In the genomic region with DNA sequence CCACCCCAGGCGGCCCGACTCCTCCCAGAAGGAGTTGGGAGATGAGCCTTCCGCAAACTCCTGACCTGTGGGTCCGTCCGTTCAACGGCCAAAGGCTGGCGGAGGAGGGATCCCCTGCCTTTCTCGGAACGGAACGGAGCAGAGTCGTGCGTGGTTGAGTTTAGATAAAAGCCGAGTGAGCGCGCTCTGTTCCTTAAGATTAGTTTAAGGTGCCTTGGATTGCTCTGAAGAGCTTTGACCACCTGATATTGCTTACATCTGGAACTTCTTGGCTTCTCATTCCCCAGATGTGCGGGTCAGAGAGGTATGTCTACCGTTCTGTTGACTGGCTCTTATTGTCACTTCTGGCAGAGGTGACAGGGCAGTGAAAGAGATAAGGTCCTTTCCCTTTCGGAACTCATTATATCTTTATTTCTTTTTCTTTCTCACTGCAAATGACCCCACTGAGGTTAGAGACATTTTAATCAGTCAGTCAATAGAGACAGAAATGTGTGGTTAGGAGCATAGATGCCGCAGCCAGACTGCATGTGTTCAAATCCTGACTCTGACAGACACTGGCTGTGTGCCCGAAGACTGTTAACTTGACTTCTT, we compare ENCODE assay signal across 8 cellular contexts. TPM values are rescaled to one million over a fixed set of nuclear protein-coding genes. Genes with fewer than 3 reads are reported as not detected.
DNase-seq lines count a peak whose midpoint lies in the region; ATAC-seq, FAIRE-seq and TF ChIP-seq lines count a peak whose summit lies in the region.

A gene with protein sequence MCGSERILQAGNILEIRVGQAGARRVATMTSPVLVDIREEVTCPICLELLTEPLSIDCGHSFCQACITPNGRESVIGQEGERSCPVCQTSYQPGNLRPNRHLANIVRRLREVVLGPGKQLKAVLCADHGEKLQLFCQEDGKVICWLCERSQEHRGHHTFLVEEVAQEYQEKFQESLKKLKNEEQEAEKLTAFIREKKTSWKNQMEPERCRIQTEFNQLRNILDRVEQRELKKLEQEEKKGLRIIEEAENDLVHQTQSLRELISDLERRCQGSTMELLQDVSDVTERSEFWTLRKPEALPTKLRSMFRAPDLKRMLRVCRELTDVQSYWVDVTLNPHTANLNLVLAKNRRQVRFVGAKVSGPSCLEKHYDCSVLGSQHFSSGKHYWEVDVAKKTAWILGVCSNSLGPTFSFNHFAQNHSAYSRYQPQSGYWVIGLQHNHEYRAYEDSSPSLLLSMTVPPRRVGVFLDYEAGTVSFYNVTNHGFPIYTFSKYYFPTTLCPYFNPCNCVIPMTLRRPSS (plus strand): TSS at position 27 of the 591 bp plus-strand sequence. CDS start 261 bp downstream, at position 288.

- peak within 1 kb of the TSS; percentile 63; the same call in 1 of the 2 replicates for H3K9ac ChIP-seq in iPS-20b (ENCODE audit: low read depth, low read length)
- H3K9ac ChIP-seq in skeletal muscle satellite cell (ENCODE audit: low read depth, low read length), result peak within 1 kb of the TSS; percentile 72

- no peak for ATAC-seq in GM21529 (IDR thresholded peaks at IDR 0.05; ENCODE audit: unreplicated experiment)

- H3K36me3 ChIP-seq in iPS-20b (ENCODE audit: insufficient read depth, low read depth, low read length) (no peaks in the 10 kb centered on the region), skeletal muscle satellite cell (ENCODE audit: insufficient read depth, low read length) (no peaks in the 10 kb centered on the region)

- TF ChIP-seq POLR2A in GM18951 (IDR thresholded peaks at IDR 0.05; ENCODE audit: extremely low read depth, insufficient read depth, insufficient read length), result peak; percentile 38

- H3K27me3 ChIP-seq in iPS-20b (ENCODE audit: insufficient read depth, low read length), result no peaks in the 10 kb centered on the region
- no peaks in the 10 kb centered on the region for H3K27me3 ChIP-seq in skeletal muscle satellite cell (ENCODE audit: control insufficient read depth, insufficient read depth, low read length)

- H3K27ac ChIP-seq in iPS-20b (ENCODE audit: low read length), result no peak within 1 kb of the TSS

- DNase-seq in AG08395 (ENCODE audit: low spot score) (peak; percentile 55), HTR-8/SVneo (ENCODE audit: insufficient read length, low spot score) (peak; percentile 56), astrocyte of the hippocampus (ENCODE audit: low read depth, low spot score) (peak; percentile 62), NCI-H1930 (lab: John Stamatoyannopoulos, UW) (no peak)

- peaks cover 21% of the 10 kb centered on the region; the same call in 1 of the 2 replicates for H3K4me1 ChIP-seq in iPS-20b (ENCODE audit: insufficient read depth, low read length)
- peaks cover 15% of the 10 kb centered on the region for H3K4me1 ChIP-seq in skeletal muscle satellite cell (ENCODE audit: control insufficient read depth, insufficient read depth, low read length)

- in situ Hi-C loops in GM18951 (cut with MboI; ENCODE audit: low sequenced_read_pairs, unreplicated experiment), result no loop called here

- H3K9me3 ChIP-seq in iPS-20b (ENCODE audit: insufficient read depth, low read depth, low read length), result no peaks in the 10 kb centered on the region
- H3K9me3 ChIP-seq in skeletal muscle satellite cell (replicated peaks; ENCODE audit: low read length), result no peaks in the 10 kb centered on the region

- peak within 1 kb of the TSS; percentile 82 for H3K4me2 ChIP-seq in skeletal muscle satellite cell (ENCODE audit: low read length)

- H3K4me3 ChIP-seq in iPS-20b (ENCODE audit: low read length) (peak within 1 kb of the TSS; percentile 75), skeletal muscle satellite cell (ENCODE audit: low read length) (peak within 1 kb of the TSS; percentile 72)

- no peak for FAIRE-seq in HTR-8/SVneo (lab: Jason Lieb, UNC)

RNA-seq across cellular contexts. Expression of the gene that starts here (rescaled TPM):
- 3.9 and 5.1 TPM in 2 replicates for total RNA-seq in skeletal muscle satellite cell (2012; rRNA removed)

Comparison
In these comparisons a context has a peak if more than half of its experiments do, and no peak if none do; other contexts are left out.
1. DNase-seq: peak in AG08395 (single experiment), HTR-8/SVneo (single experiment) and astrocyte of the hippocampus (single experiment); none in NCI-H1930 (0 of 2).